ENCODE assay signal across 16 cellular contexts in the genomic region with DNA sequence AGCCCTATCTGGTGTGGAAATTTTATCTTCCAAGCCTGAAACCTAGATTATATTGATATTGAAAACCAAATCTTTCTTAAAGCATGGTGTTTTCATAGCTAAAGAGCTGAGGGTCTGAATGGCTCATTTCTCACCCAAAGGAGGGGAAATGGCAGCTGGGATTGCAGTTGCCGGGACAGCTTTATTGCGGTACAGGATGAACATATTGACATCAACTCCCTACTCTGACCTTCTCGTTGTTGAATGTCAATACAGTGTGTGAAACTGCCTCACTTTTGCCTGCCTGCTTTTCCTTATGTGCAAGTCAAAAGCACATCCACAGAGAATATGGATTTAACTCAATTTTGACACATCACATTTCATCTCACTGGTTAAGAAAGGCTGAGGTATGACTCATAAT. TPM values are rescaled to one million over a fixed set of nuclear protein-coding genes. Genes with fewer than 3 reads are reported as not detected.
DNase-seq lines count a peak whose midpoint lies in the region; ATAC-seq and TF ChIP-seq lines count a peak whose summit lies in the region.
"Had no signal": no experiment of that assay in that cellular context is flagged by ENCODE, and none has a peak within 500 bp of the region (broad histone marks: within the 10 kb centered on the region; RNA-seq: fewer than 3 reads in every experiment).

No MANE protein-coding gene starts in this region.

- intact Hi-C loops in colonic mucosa (cut with DNase I): loop anchor here (10.0 kb wide), 1 partner anchor 270 kb away; no protein-coding TSS in a partner anchor
- intact Hi-C loops in CD8-positive, alpha-beta T cell (cut with DNase I, micrococcal nuclease): loop anchor here (5.0 kb wide), 5 partner anchors 67 to 443 kb away; partner anchors contain the start of gene KCNG3 (in 1 of the 2)

- peak overlapping the region; percentile 35 for H3K4me3 Mint-ChIP-seq in nephron progenitor cell
- no peak overlapping the region for H3K4me3 Mint-ChIP-seq in activated CD4-positive, alpha-beta memory T cell treated with anti-CD3 and anti-CD28 coated beads, Interleukin-2, amount 10 ng/mL, durations not matched to agents 7 days and 5 days
- H3K4me3 Mint-ChIP-seq in CD8-positive, alpha-beta T cell: no peak overlapping the region
- H3K4me3 Mint-ChIP-seq: CD4-positive, alpha-beta memory T cell; GM23338; H9 had no signal

- no peaks in the 10 kb centered on the region for H3K9me3 Mint-ChIP-seq in nephron progenitor cell
- H3K9me3 Mint-ChIP-seq in activated CD4-positive, alpha-beta memory T cell treated with anti-CD3 and anti-CD28 coated beads, Interleukin-2, amount 10 ng/mL, durations not matched to agents 7 days and 5 days: no peaks in the 10 kb centered on the region
- no peaks in the 10 kb centered on the region for H3K9me3 Mint-ChIP-seq in CD8-positive, alpha-beta T cell
- H3K9me3 Mint-ChIP-seq: GM23338, H9 had no signal

- H3K27ac Mint-ChIP-seq in nephron progenitor cell: no peak overlapping the region
- no peak overlapping the region for H3K27ac Mint-ChIP-seq in activated CD4-positive, alpha-beta memory T cell treated with anti-CD3 and anti-CD28 coated beads, Interleukin-2, amount 10 ng/mL, durations not matched to agents 7 days and 5 days
- H3K27ac Mint-ChIP-seq in CD8-positive, alpha-beta T cell: no peak overlapping the region
- H3K27ac Mint-ChIP-seq: CD4-positive, alpha-beta memory T cell; GM23338; H9 had no signal

- CTCF ChIA-PET in activated CD4-positive, alpha-beta memory T cell treated with anti-CD3 and anti-CD28 coated beads, Interleukin-2, amount 10 ng/mL, durations not matched to agents 7 days and 5 days (lab: Charles Lee): interaction anchor here (0.9 kb wide), 1 partner anchor 13 kb away, joined by 3 read pairs; no protein-coding TSS in a partner anchor
- CTCF ChIA-PET in CD8-positive, alpha-beta T cell (lab: Charles Lee): no interaction called here

- no peak for TF ChIP-seq CTCF in colonic mucosa (IDR thresholded peaks at IDR 0.05)
- no peak for TF ChIP-seq CTCF in nephron progenitor cell (IDR thresholded peaks at IDR 0.05)
- TF ChIP-seq CTCF in CD8-positive, alpha-beta T cell (IDR thresholded peaks at IDR 0.05): no peak

- no peaks in the 10 kb centered on the region for H3K9me3 ChIP-seq in colonic mucosa
- H3K9me3 ChIP-seq in CD8-positive, alpha-beta T cell (ENCODE audit: low read length): no peaks in the 10 kb centered on the region
- H3K9me3 ChIP-seq: Caco-2 had no signal

- peaks cover 27% of the 10 kb centered on the region for H3K27me3 Mint-ChIP-seq in nephron progenitor cell (ENCODE audit: low read depth, poor library complexity)
- H3K27me3 Mint-ChIP-seq in activated CD4-positive, alpha-beta memory T cell treated with anti-CD3 and anti-CD28 coated beads, Interleukin-2, amount 10 ng/mL, durations not matched to agents 7 days and 5 days: peaks cover 6% of the 10 kb centered on the region
- no peaks in the 10 kb centered on the region for H3K27me3 Mint-ChIP-seq in CD8-positive, alpha-beta T cell (ENCODE audit: low read depth)

- H3K4me1 ChIP-seq in colonic mucosa: peaks cover 9% of the 10 kb centered on the region
- H3K4me1 ChIP-seq in CD8-positive, alpha-beta T cell (ENCODE audit: insufficient read depth, low read length): peaks cover 14% of the 10 kb centered on the region

- no peaks in the 10 kb centered on the region for H3K36me3 Mint-ChIP-seq in nephron progenitor cell (ENCODE audit: low read depth)
- no peaks in the 10 kb centered on the region for H3K36me3 Mint-ChIP-seq in activated CD4-positive, alpha-beta memory T cell treated with anti-CD3 and anti-CD28 coated beads, Interleukin-2, amount 10 ng/mL, durations not matched to agents 7 days and 5 days (ENCODE audit: low read depth)
- H3K36me3 Mint-ChIP-seq in CD8-positive, alpha-beta T cell: peaks cover 8% of the 10 kb centered on the region

- no peak overlapping the region for H3K27ac ChIP-seq in colonic mucosa
- no peak overlapping the region for H3K27ac ChIP-seq in CD8-positive, alpha-beta T cell (ENCODE audit: low read depth, low read length)

- H3K4me3 ChIP-seq in colonic mucosa: no peak overlapping the region
- H3K4me3 ChIP-seq in CD8-positive, alpha-beta T cell (ENCODE audit: low read depth, low read length): no peak overlapping the region
- H3K4me3 ChIP-seq: GM23338 had no signal

- POLR2A ChIA-PET in activated CD4-positive, alpha-beta memory T cell treated with anti-CD3 and anti-CD28 coated beads, Interleukin-2, amount 10 ng/mL, durations not matched to agents 7 days and 5 days (lab: Charles Lee): interaction anchor here (1.1 kb wide), 1 partner anchor 9 kb away, joined by 3 read pairs; no protein-coding TSS in a partner anchor
- POLR2A ChIA-PET in CD8-positive, alpha-beta T cell (lab: Charles Lee): no interaction called here

- no peaks in the 10 kb centered on the region for H3K27me3 ChIP-seq in colonic mucosa
- H3K27me3 ChIP-seq in CD8-positive, alpha-beta T cell (ENCODE audit: insufficient read depth, low read length): no peaks in the 10 kb centered on the region

- DNase-seq in NCI-H1694 (lab: John Stamatoyannopoulos, UW) (peak; percentile 65), colonic mucosa (peak; percentile 11), nephron progenitor cell (no peak), NCI-H1092 (lab: John Stamatoyannopoulos, UW) (no peak)
- DNase-seq in activated CD4-positive, alpha-beta memory T cell treated with anti-CD3 and anti-CD28 coated beads, Interleukin-2, amount 10 ng/mL, durations not matched to agents 7 days and 5 days: no peak
- no peak for DNase-seq in CD8-positive, alpha-beta T cell
- DNase-seq: 8988T; C1 segment of cervical spinal cord; Caco-2; CD4-positive, alpha-beta memory T cell; DMS153; DND-41; H9 had no signal

- no peak overlapping the region for H3K9ac ChIP-seq in colonic mucosa (ENCODE audit: low read depth in 2 of 2, low read length in 2 of 2)

- H3K36me3 ChIP-seq in colonic mucosa: no peaks in the 10 kb centered on the region
- H3K36me3 ChIP-seq in CD8-positive, alpha-beta T cell (ENCODE audit: insufficient read depth, low read length): no peaks in the 10 kb centered on the region

- H3K4me1 Mint-ChIP-seq in nephron progenitor cell: peaks cover 92% of the 10 kb centered on the region
- H3K4me1 Mint-ChIP-seq in activated CD4-positive, alpha-beta memory T cell treated with anti-CD3 and anti-CD28 coated beads, Interleukin-2, amount 10 ng/mL, durations not matched to agents 7 days and 5 days: peaks cover 19% of the 10 kb centered on the region
- peaks cover 32% of the 10 kb centered on the region for H3K4me1 Mint-ChIP-seq in CD8-positive, alpha-beta T cell (ENCODE audit: low read depth)

- no peak for ATAC-seq in CD8-positive, alpha-beta T cell
- no peak for ATAC-seq in GM19395 (IDR thresholded peaks at IDR 0.05; ENCODE audit: unreplicated experiment)
- ATAC-seq: GM23338, HCT116 had no signal

RNA-seq across cellular contexts. Expression of gene COX7A2L, which starts 3.6 kb away (rescaled TPM):
- 100 to 1,000 TPM; 128 to 131 TPM for total RNA-seq in colonic mucosa
- total RNA-seq in activated CD4-positive, alpha-beta memory T cell treated with anti-CD3 and anti-CD28 coated beads, Interleukin-2, amount 10 ng/mL, durations not matched to agents 7 days and 5 days: 100 to 1,000 TPM; 102 TPM
- total RNA-seq in CD8-positive, alpha-beta T cell: 10 to 100 TPM; 56.9 to 60.8 TPM

Comparison
In these comparisons a context has a peak if more than half of its experiments do, and no peak if none do; other contexts are left out.
1. DNase-seq: peak in NCI-H1694 (single experiment) and colonic mucosa (single experiment); none in nephron progenitor cell (single experiment), activated CD4-positive, alpha-beta memory T cell treated with anti-CD3 and anti-CD28 coated beads, Interleukin-2, amount 10 ng/mL, durations not matched to agents 7 days and 5 days (single experiment), CD8-positive, alpha-beta T cell (0 of 7) and NCI-H1092 (single experiment).